Comparison of ENCODE assay signal across 8 cellular contexts in the genomic region with DNA sequence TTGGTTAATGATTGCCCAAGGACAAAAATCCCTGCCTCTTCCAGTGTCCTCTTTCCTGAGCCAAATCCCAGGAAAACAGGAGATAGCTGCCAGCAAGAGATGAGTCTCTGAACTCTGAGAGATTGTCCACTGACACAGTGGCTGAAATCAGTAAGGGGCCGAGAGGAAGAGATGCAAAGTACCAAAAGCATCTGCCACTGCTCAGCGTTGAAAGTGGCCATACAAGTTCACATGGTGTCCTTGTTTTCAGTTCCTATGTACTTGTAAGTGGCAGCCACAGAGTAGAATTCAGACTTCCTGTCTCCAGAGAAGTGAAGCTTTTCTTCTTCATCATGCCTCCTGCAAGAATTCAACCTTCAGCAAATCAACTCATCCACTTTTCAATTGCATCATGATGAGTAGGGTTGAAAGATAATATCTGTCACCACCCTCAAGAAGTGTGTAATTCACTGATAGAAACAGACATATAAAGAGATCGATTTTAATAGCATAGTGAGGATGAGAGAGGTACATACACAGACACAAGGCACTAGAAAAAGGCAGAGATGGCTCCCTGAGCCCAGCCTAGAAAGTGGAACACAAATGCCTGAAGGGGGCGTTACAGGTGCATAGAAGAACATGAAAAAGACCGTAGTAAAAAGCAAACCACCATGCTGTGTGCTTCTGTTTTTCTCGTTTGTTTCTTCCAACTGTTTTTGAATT.
A peak's percentile ranks its signal among the peaks of the same experiment; 100 is the strongest.
DNase-seq lines count a peak whose midpoint lies in the region; ATAC-seq lines count a peak whose summit lies in the region.

No MANE protein-coding gene starts in this region.

- peaks cover 3 to 6% of the 10 kb centered on the region in 2 donors for H3K36me3 Mint-ChIP-seq in activated T-cell treated with anti-CD3 and anti-CD28 coated beads, Interleukin-2, amount 50 U/mL, for 72 hours (ENCODE audit: insufficient read depth in 2 of 2)

- ATAC-seq in GM19397 (IDR thresholded peaks at IDR 0.05; ENCODE audit: unreplicated experiment) = peak; percentile 79
- ATAC-seq in HG03442 (IDR thresholded peaks at IDR 0.05; ENCODE audit: unreplicated experiment) = peak; percentile 63
- peak; percentile 97 for ATAC-seq in activated T-cell treated with anti-CD3 and anti-CD28 coated beads, Interleukin-2, amount 50 U/mL, for 72 hours (replicated peaks in 1 of 2)

- H3K9me3 Mint-ChIP-seq in activated T-cell treated with anti-CD3 and anti-CD28 coated beads, Interleukin-2, amount 50 U/mL, for 72 hours = no peaks in the 10 kb centered on the region

- no peaks in the 10 kb centered on the region for H3K27me3 Mint-ChIP-seq in activated T-cell treated with anti-CD3 and anti-CD28 coated beads, Interleukin-2, amount 50 U/mL, for 72 hours (ENCODE audit: low read depth)

- peak; percentile 27 for DNase-seq in DMS53 treated with DMSO at 0.1 percent for 48 hours (lab: John Stamatoyannopoulos, UW; ENCODE audit: unreplicated experiment)
- peak; percentile 88 for DNase-seq in OCI-M1 (lab: John Stamatoyannopoulos, UW)
- DNase-seq in activated T-cell treated with anti-CD3 and anti-CD28 coated beads, Interleukin-2, amount 50 U/mL, for 72 hours = peak; percentile 75 to 76
- DNase-seq in iris pigment epithelial cell (ENCODE audit: low read depth) = peak; percentile 57
- peak; percentile 11 for DNase-seq in stimulated activated CD8-positive, alpha-beta memory T cell treated with anti-CD3 and anti-CD28 coated beads, Interleukin-7, amount 100 ng/mL, for 24 hours (ENCODE audit: low read depth)
- no peak for DNase-seq in mucosa of gallbladder (ENCODE audit: low spot score)

- H3K4me3 Mint-ChIP-seq in activated T-cell treated with anti-CD3 and anti-CD28 coated beads, Interleukin-2, amount 50 U/mL, for 72 hours = peak overlapping the region; percentile 46 to 83

- peaks cover 89% of the 10 kb centered on the region for H3K4me1 Mint-ChIP-seq in activated T-cell treated with anti-CD3 and anti-CD28 coated beads, Interleukin-2, amount 50 U/mL, for 72 hours (ENCODE audit: low read depth)

- peak overlapping the region; percentile 50 for H3K27ac Mint-ChIP-seq in activated T-cell treated with anti-CD3 and anti-CD28 coated beads, Interleukin-2, amount 50 U/mL, for 72 hours
